1 cellular context compared by ENCODE assay signal in the genomic region with DNA sequence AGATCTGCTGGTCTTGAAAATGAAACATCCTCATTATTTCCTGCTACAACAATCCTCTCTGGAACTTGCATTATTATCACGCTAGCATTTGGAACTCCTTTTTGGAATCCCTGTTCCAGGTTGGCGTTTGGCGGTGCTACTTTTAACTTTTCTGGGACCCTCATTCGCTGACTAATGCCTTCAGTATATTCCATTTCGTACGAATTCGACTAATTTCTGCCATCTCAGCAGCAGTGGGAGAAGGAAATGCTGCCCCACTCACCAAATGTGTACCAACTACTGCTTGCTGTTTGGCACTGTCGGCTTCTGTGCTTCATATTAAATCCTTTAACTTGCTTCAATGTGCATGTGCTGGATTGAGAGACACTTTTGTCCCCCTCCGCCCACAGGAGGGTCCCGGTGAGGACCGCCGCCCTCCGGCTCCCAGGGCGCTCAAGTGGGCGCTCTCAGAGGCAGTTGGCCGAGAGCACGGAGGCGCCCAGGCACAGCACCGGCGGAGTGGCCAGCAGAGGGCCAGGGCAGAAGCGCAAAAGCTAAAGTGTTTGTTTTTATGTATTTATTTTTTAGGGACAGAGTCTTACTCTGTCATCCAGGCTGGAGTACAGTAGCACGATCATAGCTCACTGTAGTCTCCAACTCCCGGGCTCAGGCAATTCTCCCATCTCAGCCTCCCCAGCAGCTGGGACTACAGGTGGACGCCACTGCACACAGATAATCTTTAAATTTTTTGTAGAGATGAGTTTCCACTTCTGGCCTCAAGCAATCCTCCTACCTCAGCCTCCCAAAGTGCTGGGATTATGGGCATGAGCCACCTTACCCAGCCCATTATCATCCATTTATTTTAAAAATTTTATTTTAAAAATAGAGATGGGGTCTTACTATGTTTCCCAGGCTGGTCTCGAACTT.
TF ChIP-seq lines count a peak whose summit lies in the region.

No MANE protein-coding gene starts in this region.

TF ChIP-seq in GM23338, 12 proteins besides CTCF, POLR2A, EP300 and RAD21 (continued from another document):
- TF ChIP-seq, protein P1, sequence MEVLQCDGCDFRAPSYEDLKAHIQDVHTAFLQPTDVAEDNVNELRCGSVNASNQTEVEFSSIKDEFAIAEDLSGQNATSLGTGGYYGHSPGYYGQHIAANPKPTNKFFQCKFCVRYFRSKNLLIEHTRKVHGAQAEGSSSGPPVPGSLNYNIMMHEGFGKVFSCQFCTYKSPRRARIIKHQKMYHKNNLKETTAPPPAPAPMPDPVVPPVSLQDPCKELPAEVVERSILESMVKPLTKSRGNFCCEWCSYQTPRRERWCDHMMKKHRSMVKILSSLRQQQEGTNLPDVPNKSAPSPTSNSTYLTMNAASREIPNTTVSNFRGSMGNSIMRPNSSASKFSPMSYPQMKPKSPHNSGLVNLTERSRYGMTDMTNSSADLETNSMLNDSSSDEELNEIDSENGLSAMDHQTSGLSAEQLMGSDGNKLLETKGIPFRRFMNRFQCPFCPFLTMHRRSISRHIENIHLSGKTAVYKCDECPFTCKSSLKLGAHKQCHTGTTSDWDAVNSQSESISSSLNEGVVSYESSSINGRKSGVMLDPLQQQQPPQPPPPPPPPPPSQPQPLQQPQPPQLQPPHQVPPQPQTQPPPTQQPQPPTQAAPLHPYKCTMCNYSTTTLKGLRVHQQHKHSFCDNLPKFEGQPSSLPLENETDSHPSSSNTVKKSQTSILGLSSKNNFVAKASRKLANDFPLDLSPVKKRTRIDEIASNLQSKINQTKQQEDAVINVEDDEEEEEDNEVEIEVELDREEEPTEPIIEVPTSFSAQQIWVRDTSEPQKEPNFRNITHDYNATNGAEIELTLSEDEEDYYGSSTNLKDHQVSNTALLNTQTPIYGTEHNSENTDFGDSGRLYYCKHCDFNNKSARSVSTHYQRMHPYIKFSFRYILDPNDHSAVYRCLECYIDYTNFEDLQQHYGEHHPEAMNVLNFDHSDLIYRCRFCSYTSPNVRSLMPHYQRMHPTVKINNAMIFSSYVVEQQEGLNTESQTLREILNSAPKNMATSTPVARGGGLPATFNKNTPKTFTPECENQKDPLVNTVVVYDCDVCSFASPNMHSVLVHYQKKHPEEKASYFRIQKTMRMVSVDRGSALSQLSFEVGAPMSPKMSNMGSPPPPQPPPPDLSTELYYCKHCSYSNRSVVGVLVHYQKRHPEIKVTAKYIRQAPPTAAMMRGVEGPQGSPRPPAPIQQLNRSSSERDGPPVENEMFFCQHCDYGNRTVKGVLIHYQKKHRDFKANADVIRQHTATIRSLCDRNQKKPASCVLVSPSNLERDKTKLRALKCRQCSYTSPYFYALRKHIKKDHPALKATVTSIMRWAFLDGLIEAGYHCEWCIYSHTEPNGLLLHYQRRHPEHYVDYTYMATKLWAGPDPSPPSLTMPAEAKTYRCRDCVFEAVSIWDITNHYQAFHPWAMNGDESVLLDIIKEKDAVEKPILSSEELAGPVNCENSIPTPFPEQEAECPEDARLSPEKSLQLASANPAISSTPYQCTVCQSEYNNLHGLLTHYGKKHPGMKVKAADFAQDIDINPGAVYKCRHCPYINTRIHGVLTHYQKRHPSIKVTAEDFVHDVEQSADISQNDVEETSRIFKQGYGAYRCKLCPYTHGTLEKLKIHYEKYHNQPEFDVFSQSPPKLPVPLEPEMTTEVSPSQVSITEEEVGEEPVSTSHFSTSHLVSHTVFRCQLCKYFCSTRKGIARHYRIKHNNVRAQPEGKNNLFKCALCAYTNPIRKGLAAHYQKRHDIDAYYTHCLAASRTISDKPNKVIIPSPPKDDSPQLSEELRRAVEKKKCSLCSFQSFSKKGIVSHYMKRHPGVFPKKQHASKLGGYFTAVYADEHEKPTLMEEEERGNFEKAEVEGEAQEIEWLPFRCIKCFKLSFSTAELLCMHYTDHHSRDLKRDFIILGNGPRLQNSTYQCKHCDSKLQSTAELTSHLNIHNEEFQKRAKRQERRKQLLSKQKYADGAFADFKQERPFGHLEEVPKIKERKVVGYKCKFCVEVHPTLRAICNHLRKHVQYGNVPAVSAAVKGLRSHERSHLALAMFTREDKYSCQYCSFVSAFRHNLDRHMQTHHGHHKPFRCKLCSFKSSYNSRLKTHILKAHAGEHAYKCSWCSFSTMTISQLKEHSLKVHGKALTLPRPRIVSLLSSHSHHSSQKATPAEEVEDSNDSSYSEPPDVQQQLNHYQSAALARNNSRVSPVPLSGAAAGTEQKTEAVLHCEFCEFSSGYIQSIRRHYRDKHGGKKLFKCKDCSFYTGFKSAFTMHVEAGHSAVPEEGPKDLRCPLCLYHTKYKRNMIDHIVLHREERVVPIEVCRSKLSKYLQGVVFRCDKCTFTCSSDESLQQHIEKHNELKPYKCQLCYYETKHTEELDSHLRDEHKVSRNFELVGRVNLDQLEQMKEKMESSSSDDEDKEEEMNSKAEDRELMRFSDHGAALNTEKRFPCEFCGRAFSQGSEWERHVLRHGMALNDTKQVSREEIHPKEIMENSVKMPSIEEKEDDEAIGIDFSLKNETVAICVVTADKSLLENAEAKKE (CRISPR knock-in tag; IDR thresholded peaks at IDR 0.05) = no peak
- no peak for TF ChIP-seq STAT1 (IDR thresholded peaks at IDR 0.05; ENCODE audit: unreplicated experiment)
